In genomic region chr19:50476224-50476942, GRCh38 we compare ENCODE assay signal across 8 cellular contexts. TPM values are rescaled to one million over a fixed set of nuclear protein-coding genes. Genes with fewer than 3 reads are reported as not detected.
DNase-seq lines count a peak whose midpoint lies in the region; ATAC-seq and TF ChIP-seq lines count a peak whose summit lies in the region.

Gene EMC10 (plus strand): TSS chr19:50476507. CDS start chr19:50476545, 38 bp downstream.
Gene GARIN5A (minus strand): TSS chr19:50476848. CDS start chr19:50476388, 460 bp downstream.

- H3K27ac ChIP-seq in DOHH2 (ENCODE audit: low read depth, low read length) (peak within 1 kb of the TSS; percentile 80), GM23338 (ENCODE audit: low read depth) (peak within 1 kb of the TSS; percentile 96), SJCRH30 (peak within 1 kb of the TSS; percentile 64), suprapubic skin (peak within 1 kb of the TSS; percentile 81)

- H3K27me3 ChIP-seq in DOHH2 (ENCODE audit: control insufficient read depth, low read length) (peaks cover 6% of the 10 kb centered on the region; the same call in 1 of the 2 replicates), GM23338 (ENCODE audit: insufficient read depth) (no peaks in the 10 kb centered on the region), SJCRH30 (no peaks in the 10 kb centered on the region), suprapubic skin (no peaks in the 10 kb centered on the region)

- H3K9me3 Mint-ChIP-seq in GM23338: peaks cover 90% of the 10 kb centered on the region
- peaks cover 4% of the 10 kb centered on the region for H3K9me3 Mint-ChIP-seq in activated naive CD4-positive, alpha-beta T cell treated with anti-CD3 and anti-CD28 coated beads, Interleukin-2, amount 10 ng/mL, durations not matched to agents 7 days and 5 days

- H3K4me1 ChIP-seq in DOHH2 (ENCODE audit: control insufficient read depth, low read length) (peaks cover 10% of the 10 kb centered on the region), GM23338 (ENCODE audit: insufficient read depth) (peaks cover 10% of the 10 kb centered on the region; the same call in 1 of the 2 replicates), SJCRH30 (no peaks in the 10 kb centered on the region; the same call in 1 of the 2 replicates), suprapubic skin (peaks cover 13% of the 10 kb centered on the region)

- TF ChIP-seq CTCF in DOHH2 (IDR thresholded peaks at IDR 0.05; ENCODE audit: low read depth, low read length, poor library complexity, severe bottlenecking) (no peak), GM23338 (conservative IDR thresholded peaks at IDR 0.05; ENCODE audit: low read depth in 2 of 2) (no peak), suprapubic skin (IDR thresholded peaks at IDR 0.05) (no peak)

- H4K20me1 ChIP-seq in DOHH2 (ENCODE audit: control insufficient read depth, insufficient read depth, low read depth, low read length) (peaks cover 11% of the 10 kb centered on the region), GM23338 (replicated peaks; ENCODE audit: insufficient read depth) (no peaks in the 10 kb centered on the region; the same call in 1 of the 2 replicates)

- H3K4me3 Mint-ChIP-seq in GM23338: no peak within 1 kb of the TSS
- H3K4me3 Mint-ChIP-seq in activated naive CD4-positive, alpha-beta T cell treated with anti-CD3 and anti-CD28 coated beads, Interleukin-2, amount 10 ng/mL, durations not matched to agents 7 days and 5 days: peak within 1 kb of the TSS; percentile 100

- H3K27ac Mint-ChIP-seq in GM23338: no peak within 1 kb of the TSS
- peak within 1 kb of the TSS; percentile 89 for H3K27ac Mint-ChIP-seq in activated naive CD4-positive, alpha-beta T cell treated with anti-CD3 and anti-CD28 coated beads, Interleukin-2, amount 10 ng/mL, durations not matched to agents 7 days and 5 days

- peak; percentile 4 to 46 for TF ChIP-seq POLR2A in suprapubic skin (IDR thresholded peaks at IDR 0.05)

- no peaks in the 10 kb centered on the region; the same call in 2 of the 3 replicates for H3K4me1 Mint-ChIP-seq in GM23338
- peaks cover 26% of the 10 kb centered on the region for H3K4me1 Mint-ChIP-seq in activated naive CD4-positive, alpha-beta T cell treated with anti-CD3 and anti-CD28 coated beads, Interleukin-2, amount 10 ng/mL, durations not matched to agents 7 days and 5 days

- peak within 1 kb of the TSS; percentile 88 for H3K4me2 ChIP-seq in DOHH2 (ENCODE audit: low read length)
- H3K4me2 ChIP-seq in GM23338: peak within 1 kb of the TSS; percentile 88

- H3F3A ChIP-seq in DOHH2 (ENCODE audit: control insufficient read depth, insufficient read depth): peaks cover 5% of the 10 kb centered on the region; the same call in 1 of the 2 replicates
- peaks cover 10% of the 10 kb centered on the region for H3F3A ChIP-seq in GM23338 (replicated peaks; ENCODE audit: low read depth)

- CTCF ChIA-PET in activated naive CD4-positive, alpha-beta T cell treated with anti-CD3 and anti-CD28 coated beads, Interleukin-2, amount 10 ng/mL, durations not matched to agents 7 days and 5 days (lab: Charles Lee): no interaction called here

- H3K9me2 ChIP-seq in DOHH2 (replicated peaks; ENCODE audit: control insufficient read depth, low read length): no peaks in the 10 kb centered on the region
- no peaks in the 10 kb centered on the region for H3K9me2 ChIP-seq in GM23338 (ENCODE audit: insufficient read depth)

- peaks cover 5% of the 10 kb centered on the region; the same call in 1 of the 2 replicates for H3K9me3 ChIP-seq in DOHH2 (ENCODE audit: control insufficient read depth, insufficient read depth, low read length)
- H3K9me3 ChIP-seq in SJCRH30 (replicated peaks): no peaks in the 10 kb centered on the region
- H3K9me3 ChIP-seq in suprapubic skin: no peaks in the 10 kb centered on the region

- ATAC-seq in GM23338: no peak

- DNase-seq in GM23338 (ENCODE audit: low spot score): peak; percentile 99
- DNase-seq in LoVo (ENCODE audit: low spot score): peak; percentile 95
- DNase-seq in SJCRH30: peak; percentile 89 to 91
- peak; percentile 96 for DNase-seq in activated naive CD4-positive, alpha-beta T cell treated with anti-CD3 and anti-CD28 coated beads, Interleukin-2, amount 10 ng/mL, durations not matched to agents 7 days and 5 days
- peak; percentile 84 for DNase-seq in globus pallidus (ENCODE audit: low spot score)
- peak; percentile 83 for DNase-seq in occipital lobe (lab: John Stamatoyannopoulos, UW)
- DNase-seq in suprapubic skin (ENCODE audit: low spot score in 2 of 2): peak; percentile 91 to 93

- peak within 1 kb of the TSS; percentile 85 for H2AFZ ChIP-seq in GM23338

- peaks cover 38% of the 10 kb centered on the region for H3K36me3 Mint-ChIP-seq in GM23338 (ENCODE audit: low read depth)
- H3K36me3 Mint-ChIP-seq in activated naive CD4-positive, alpha-beta T cell treated with anti-CD3 and anti-CD28 coated beads, Interleukin-2, amount 10 ng/mL, durations not matched to agents 7 days and 5 days: peaks cover 28% of the 10 kb centered on the region

- H3K79me2 ChIP-seq in DOHH2 (ENCODE audit: control insufficient read depth, low read length): peaks cover 40% of the 10 kb centered on the region
- peaks cover 25% of the 10 kb centered on the region for H3K79me2 ChIP-seq in GM23338 (replicated peaks; ENCODE audit: insufficient read depth)

- peak within 1 kb of the TSS; percentile 98 for H3K4me3 ChIP-seq in DOHH2 (ENCODE audit: low read length)
- H3K4me3 ChIP-seq in GM23338: peak within 1 kb of the TSS; percentile 97
- peak within 1 kb of the TSS; percentile 79 for H3K4me3 ChIP-seq in SJCRH30
- H3K4me3 ChIP-seq in suprapubic skin: peak within 1 kb of the TSS; percentile 91

- peaks cover 12% of the 10 kb centered on the region for H3K27me3 Mint-ChIP-seq in GM23338 (ENCODE audit: insufficient read depth, low read depth, poor library complexity)
- H3K27me3 Mint-ChIP-seq in activated naive CD4-positive, alpha-beta T cell treated with anti-CD3 and anti-CD28 coated beads, Interleukin-2, amount 10 ng/mL, durations not matched to agents 7 days and 5 days: peaks cover 26% of the 10 kb centered on the region

- H3K36me3 ChIP-seq in DOHH2 (ENCODE audit: control insufficient read depth, low read length) (peaks cover 41% of the 10 kb centered on the region), GM23338 (ENCODE audit: insufficient read depth) (peaks cover 3% of the 10 kb centered on the region; the same call in 1 of the 2 replicates), SJCRH30 (no peaks in the 10 kb centered on the region), suprapubic skin (peaks cover 26% of the 10 kb centered on the region)

- no peak for TF ChIP-seq EP300 in suprapubic skin (IDR thresholded peaks at IDR 0.05)

- under 1% methylated on average over 45 of the region's 60 CpGs for whole genome bisulfite sequencing in suprapubic skin

TF ChIP-seq in GM23338, 12 proteins besides CTCF, POLR2A, EP300 and RAD21 (continues in another document):
- peak; percentile 95 for TF ChIP-seq POLR2AphosphoS5 (IDR thresholded peaks at IDR 0.05; ENCODE audit: low read depth)
- no peak for TF ChIP-seq EZH2phosphoT487 (IDR thresholded peaks at IDR 0.05; ENCODE audit: unreplicated experiment)
- no peak for TF ChIP-seq REST (IDR thresholded peaks at IDR 0.05; ENCODE audit: unreplicated experiment)

RNA-seq across cellular contexts. Expression of gene EMC10, which starts in this region (rescaled TPM):
- 86.4 and 113 TPM in 2 replicates for total RNA-seq in GM23338 (2014; rRNA removed; shearing (Covaris generic))
- 24.8 and 28.2 TPM in 2 replicates for polyA plus RNA-seq in GM23338 (2016; fragmentation: Nextera tagmentation; extraction: Ambion mirVana)
- 52.7 and 56.3 TPM in 2 replicates for total RNA-seq in SJCRH30 (2014; rRNA removed; shearing (Covaris generic))
- total RNA-seq in occipital lobe: 59.0 TPM
- 10 to 100 TPM; 34.9 to 77.2 (median 71.1) TPM for total RNA-seq in suprapubic skin

RNA-seq across cellular contexts. Expression of gene GARIN5A, which starts in this region (rescaled TPM):
- total RNA-seq in GM23338 (2014; rRNA removed; shearing (Covaris generic)): 13.3 and 19.9 TPM in 2 replicates
- polyA plus RNA-seq in GM23338 (2016; fragmentation: Nextera tagmentation; extraction: Ambion mirVana): 24.2 and 25.0 TPM in 2 replicates
- total RNA-seq in SJCRH30 (2014; rRNA removed; shearing (Covaris generic)): 0.89 and 1.2 TPM in 2 replicates
- total RNA-seq in occipital lobe (0.62 TPM), suprapubic skin (1 to 10 TPM in 3 of 4 donors, not detected in 1; 3.9 to 5.0 (median 4.2) TPM)
